ENCODE assay signal across 8 cellular contexts in the genomic region with DNA sequence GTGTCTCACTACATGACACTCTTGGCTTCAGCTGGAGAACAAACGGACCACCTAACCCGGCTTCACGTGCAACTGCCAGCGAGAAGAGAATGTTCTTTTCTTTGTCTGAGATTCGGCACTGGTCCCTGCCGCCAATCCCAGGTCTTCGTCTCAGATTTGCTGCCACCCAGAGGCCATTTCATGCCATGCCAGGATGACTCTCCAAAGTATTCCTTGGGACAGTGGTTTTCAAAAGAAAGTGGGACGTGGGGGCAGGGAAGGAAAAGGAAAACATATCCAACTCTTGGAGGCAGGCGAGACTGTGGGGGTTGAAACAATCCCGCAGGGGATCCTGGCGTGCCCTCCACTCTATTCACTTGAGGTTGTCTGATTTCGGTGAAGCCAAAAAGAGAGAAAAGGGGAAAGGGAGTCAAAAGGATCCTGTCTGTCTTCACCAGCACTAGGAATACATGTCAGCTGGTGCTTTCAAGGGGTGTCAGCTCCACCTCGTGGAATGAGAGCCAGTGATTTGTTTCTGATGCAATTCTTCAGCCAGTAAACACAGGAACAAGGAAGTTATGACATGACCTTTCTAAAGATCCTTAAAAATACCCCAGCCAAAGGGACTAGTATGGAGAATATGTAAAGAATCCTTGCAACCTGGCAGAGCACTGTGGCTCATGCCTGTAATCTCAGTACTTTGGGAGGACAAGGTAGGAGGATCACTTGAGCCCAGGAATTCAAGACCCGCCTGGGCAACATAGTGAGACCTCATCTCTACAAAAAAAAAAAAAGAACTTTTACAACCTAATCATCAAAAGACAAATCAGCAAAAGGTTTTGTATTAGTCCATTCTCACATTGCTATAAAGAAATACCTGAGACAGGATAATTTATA. TPM values are rescaled to one million over a fixed set of nuclear protein-coding genes. Genes with fewer than 3 reads are reported as not detected.
A peak's percentile ranks its signal among the peaks of the same experiment; 100 is the strongest.
DNase-seq lines count a peak whose midpoint lies in the region; ATAC-seq and FAIRE-seq lines count a peak whose summit lies in the region.

No MANE protein-coding gene starts in this region.

- H3K27me3 Mint-ChIP-seq in immature natural killer cell (ENCODE audit: low read depth in 3 of 3): peaks cover 0 to 11% (median 5%) of the 10 kb centered on the region in 3 donors

- peaks cover 1 to 5% of the 10 kb centered on the region in 2 donors for H3K4me1 Mint-ChIP-seq in immature natural killer cell

- 0 out of 2 replicates have a peak overlapping the region, but pooled peaks have one; percentile 29 for H3K27ac ChIP-seq in SJSA1
- no peak overlapping the region for H3K27ac ChIP-seq in caudate nucleus (ENCODE audit: low read depth, low read length)

- no peak overlapping the region for H3K27ac Mint-ChIP-seq in immature natural killer cell

- peak; percentile 70 for DNase-seq in M059J (ENCODE audit: low read depth)
- peak; percentile 75 to 84 for DNase-seq in SJSA1 (ENCODE audit: low read depth in 1 of 2, low spot score in 2 of 2)
- DNase-seq in caudate nucleus (lab: John Stamatoyannopoulos, UW): peak in 56 of 61 donors; percentile 1 to 74 (median 31)
- peak; percentile 91 for DNase-seq in left kidney (ENCODE audit: low read depth, low spot score)
- DNase-seq in stimulated activated CD4-positive, alpha-beta T cell treated with anti-CD3 and anti-CD28 coated beads, Interleukin-2, amount 100 ng/mL, for 48 hours: peak; percentile 25 to 32
- DNase-seq in immature natural killer cell: no peak

- H3K9me3 Mint-ChIP-seq in immature natural killer cell: peaks cover 0 to 8% (median 0%) of the 10 kb centered on the region in 6 donors

- H3K4me3 ChIP-seq in SJSA1: peak overlapping the region; percentile 17

- no peaks in the 10 kb centered on the region for H3K27me3 ChIP-seq in SJSA1 (replicated peaks)

- H3K4me1 ChIP-seq in SJSA1 (replicated peaks): peaks cover 15% of the 10 kb centered on the region

- no peaks in the 10 kb centered on the region for H3K36me3 Mint-ChIP-seq in immature natural killer cell

- ATAC-seq in GM21786 (IDR thresholded peaks at IDR 0.05; ENCODE audit: unreplicated experiment): peak; percentile 60

- H3K4me3 Mint-ChIP-seq in immature natural killer cell: no peak overlapping the region

- peak; percentile 19 for FAIRE-seq in G401.6 (lab: Jason Lieb, UNC)

- no peaks in the 10 kb centered on the region for H3K36me3 ChIP-seq in SJSA1

- H3K9me3 ChIP-seq in SJSA1 (replicated peaks): peaks cover 7% of the 10 kb centered on the region

RNA-seq across cellular contexts. Expression of a gene that starts 41.0 kb away (rescaled TPM):
- not detected in 2 replicates for total RNA-seq in M059J (2014; rRNA removed; shearing (Covaris generic))
- total RNA-seq in SJSA1 (2014; rRNA removed; shearing (Covaris generic)): not detected in 2 replicates
- polyA plus RNA-seq in immature natural killer cell: under 1 TPM in 1 of 3 donors, not detected in 2; 0.28 TPM

RNA-seq across cellular contexts. Expression of a gene that starts 46.7 kb away (rescaled TPM):
- total RNA-seq in M059J (2014; rRNA removed; shearing (Covaris generic)): 18.4 and 44.4 TPM in 2 replicates
- total RNA-seq in SJSA1 (2014; rRNA removed; shearing (Covaris generic)): 27.1 and 32.1 TPM in 2 replicates
- 1 to 10 TPM; 1.0 to 1.7 (median 1.6) TPM for polyA plus RNA-seq in immature natural killer cell

RNA-seq across cellular contexts. Expression of a gene that starts 57.6 kb away (rescaled TPM):
- total RNA-seq in M059J (2014; rRNA removed; shearing (Covaris generic)): 96.0 and 145 TPM in 2 replicates
- 133 and 186 TPM in 2 replicates for total RNA-seq in SJSA1 (2014; rRNA removed; shearing (Covaris generic))
- 10 to 100 TPM; 24.6 to 41.6 (median 25.6) TPM for polyA plus RNA-seq in immature natural killer cell

Comparison
In these comparisons a context has a peak if more than half of its experiments do, and no peak if none do; other contexts are left out.
1. DNase-seq: peak in M059J (single experiment), SJSA1 (2 of 2), caudate nucleus (56 of 61), left kidney (single experiment) and stimulated activated CD4-positive, alpha-beta T cell treated with anti-CD3 and anti-CD28 coated beads, Interleukin-2, amount 100 ng/mL, for 48 hours (2 of 2); none in immature natural killer cell (0 of 3).